Comparison of ENCODE assay signal across 8 cellular contexts in genomic region chr11:9757809-9758675, GRCh38.
A peak's percentile ranks its signal among the peaks of the same experiment; 100 is the strongest.
DNase-seq lines count a peak whose midpoint lies in the region; ATAC-seq and TF ChIP-seq lines count a peak whose summit lies in the region.

No MANE protein-coding gene starts in this region.

- peak overlapping the region; percentile 98 for H3K27ac Mint-ChIP-seq in activated B cell treated with CpG ODN at 0.5 μM for 24 hours

- peaks cover 10% of the 10 kb centered on the region for H3K36me3 Mint-ChIP-seq in activated B cell treated with CpG ODN at 0.5 μM for 24 hours (ENCODE audit: low read depth)

- CTCF ChIA-PET in activated B cell treated with CpG ODN at 0.5 μM for 24 hours (lab: Charles Lee), result interaction anchor here (0.5 to 4.7 kb wide), 20 partner anchors 9 to 608 kb away, joined by 3 to 76 read pairs (median 6); partner anchors contain the start of gene ADM

- no peaks in the 10 kb centered on the region for H3K9me3 Mint-ChIP-seq in activated B cell treated with CpG ODN at 0.5 μM for 24 hours

- POLR2A ChIA-PET in activated B cell treated with CpG ODN at 0.5 μM for 24 hours (lab: Charles Lee), result interaction anchor here (0.5 to 3.8 kb wide), 20 partner anchors 9 to 1050 kb away, joined by 3 to 37 read pairs (median 6); partner anchors contain the start of genes ADM and EIF4G2

- peak overlapping the region; percentile 87 for H3K4me3 Mint-ChIP-seq in activated B cell treated with CpG ODN at 0.5 μM for 24 hours

- peak overlapping the region; percentile 46 to 51 for H3K4me3 ChIP-seq in cardiac fibroblast (replicated peaks in 1 of 2; ENCODE audit: low read depth in 2 of 2, low read length in 2 of 2)

- DNase-seq in A172 (ENCODE audit: low spot score), result peak; percentile 71
- DNase-seq in NCI-H2196 treated with DMSO at 0.1 percent for 48 hours (lab: John Stamatoyannopoulos, UW; ENCODE audit: unreplicated experiment), result peak; percentile 51
- peak; percentile 96 for DNase-seq in activated B cell treated with CpG ODN at 0.5 μM for 24 hours
- peak; percentile 77 to 79 for DNase-seq in cardiac fibroblast (ENCODE audit: low read depth in 2 of 2)
- peak; percentile 90 for DNase-seq in islet precursor cell
- peak; percentile 86 to 94 for DNase-seq in stimulated activated CD4-positive, alpha-beta T cell treated with anti-CD3 and anti-CD28 coated beads, Interleukin-15, amount 100 ng/mL, for 1 hour (ENCODE audit: low read depth in 1 of 2, low spot score in 1 of 2)

- peaks cover 81% of the 10 kb centered on the region for H3K4me1 Mint-ChIP-seq in activated B cell treated with CpG ODN at 0.5 μM for 24 hours

- TF ChIP-seq CTCF in activated B cell treated with CpG ODN at 0.5 μM for 24 hours (IDR thresholded peaks at IDR 0.05) (peak; percentile 47), cardiac fibroblast (IDR thresholded peaks at IDR 0.05; ENCODE audit: low read depth, low read length) (peak; percentile 12)

- H3K27me3 Mint-ChIP-seq in activated B cell treated with CpG ODN at 0.5 μM for 24 hours, result no peaks in the 10 kb centered on the region

- intact Hi-C loops in activated B cell treated with CpG ODN at 0.5 μM for 24 hours (cut with micrococcal nuclease), result loop anchor here (1.0 to 10.0 kb wide), 12 partner anchors 105 to 1073 kb away; partner anchors contain the start of genes AKIP1, AMPD3, RNF141 and RPL27A

- ATAC-seq in GM18517 (IDR thresholded peaks at IDR 0.05; ENCODE audit: unreplicated experiment) (peak; percentile 29), HG03039 (IDR thresholded peaks at IDR 0.05; ENCODE audit: unreplicated experiment) (peak; percentile 52), activated B cell treated with CpG ODN at 0.5 μM for 24 hours (ENCODE audit: low read depth) (peak; percentile 59)

Comparison
In these comparisons a context has a peak if more than half of its experiments do, and no peak if none do; other contexts are left out.
1. Peak in every context shown above with its lines: DNase-seq, ATAC-seq and H3K4me3 ChIP-seq.